Comparison of ENCODE assay signal across 22 cellular contexts in genomic region chr15:47728886-47729285, GRCh38. TPM values are rescaled to one million over a fixed set of nuclear protein-coding genes. Genes with fewer than 3 reads are reported as not detected.
"Had no signal": no experiment of that assay in that cellular context is flagged by ENCODE, and none has a peak within 500 bp of the region (broad histone marks: within the 10 kb centered on the region; RNA-seq: fewer than 3 reads in every experiment).

No MANE protein-coding gene starts in this region.

- H3K4me1 ChIP-seq: SJCRH30 had no signal

- H3K36me3 ChIP-seq: SJCRH30 had no signal

- H3K36me3 Mint-ChIP-seq: IgD-negative memory B cell had no signal

- H3K4me3 Mint-ChIP-seq: IgD-negative memory B cell had no signal

- H3K27me3 Mint-ChIP-seq: IgD-negative memory B cell had no signal

- H3K4me1 Mint-ChIP-seq: IgD-negative memory B cell had no signal

- H3K27ac ChIP-seq: HL-60, SJCRH30 had no signal

- H3K27ac Mint-ChIP-seq: IgD-negative memory B cell had no signal

- H3K9me3 Mint-ChIP-seq: IgD-negative memory B cell had no signal

- DNase-seq: MV-4-11, NCI-H1048, NCI-H1105, NCI-H1417, NCI-H1436 treated with DMSO at 0.1 percent for 48 hours, NCI-H1694, NCI-H1930, NCI-H2081, NCI-H2171, NCI-H226, NCI-H446, NCI-H510A, NCI-H524 treated with DMSO at 0.1 percent for 48 hours, NCI-H69, NCI-H774, RPMI8226, SHP77 treated with DMSO at 0.1 percent for 48 hours, SJCRH30 had no signal

- ATAC-seq: K562, SK-N-SH treated with all-trans-retinoic acid at 6 μM for 48 hours had no signal

- H3K9me3 ChIP-seq: SJCRH30 had no signal

- H3K4me3 ChIP-seq: K562, SJCRH30 had no signal

RNA-seq across cellular contexts. Expression of gene SEMA6D, which starts 11.6 kb away (rescaled TPM):
- total RNA-seq: K562 had no signal
- polyA plus RNA-seq: IgD-negative memory B cell, K562 had no signal
